ENCODE assay signal across 1 cellular context in the genomic region with DNA sequence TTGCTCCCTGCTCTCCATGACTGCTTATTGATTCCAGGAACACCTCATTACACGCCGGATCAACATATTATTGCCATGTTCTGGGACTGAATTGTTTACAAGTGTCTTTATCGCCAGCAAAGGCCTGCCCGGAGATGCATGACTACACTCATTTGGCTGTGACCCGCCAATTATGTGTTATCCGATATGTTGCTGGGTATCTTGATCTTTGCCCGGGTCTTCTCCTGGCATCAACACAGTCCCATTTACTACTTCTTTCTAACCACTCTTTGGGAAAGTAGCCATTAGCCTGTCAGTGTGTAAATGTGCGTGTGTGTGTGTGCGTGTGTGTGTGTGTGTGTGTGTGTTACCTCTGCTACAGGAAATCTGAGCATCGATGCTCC.
TF ChIP-seq lines count a peak whose summit lies in the region.

No MANE protein-coding gene starts in this region.

TF ChIP-seq in HEK293, 187 proteins besides CTCF, POLR2A, EP300 and RAD21 (continued from another document and continues in another):
- TF ChIP-seq, protein P1, sequence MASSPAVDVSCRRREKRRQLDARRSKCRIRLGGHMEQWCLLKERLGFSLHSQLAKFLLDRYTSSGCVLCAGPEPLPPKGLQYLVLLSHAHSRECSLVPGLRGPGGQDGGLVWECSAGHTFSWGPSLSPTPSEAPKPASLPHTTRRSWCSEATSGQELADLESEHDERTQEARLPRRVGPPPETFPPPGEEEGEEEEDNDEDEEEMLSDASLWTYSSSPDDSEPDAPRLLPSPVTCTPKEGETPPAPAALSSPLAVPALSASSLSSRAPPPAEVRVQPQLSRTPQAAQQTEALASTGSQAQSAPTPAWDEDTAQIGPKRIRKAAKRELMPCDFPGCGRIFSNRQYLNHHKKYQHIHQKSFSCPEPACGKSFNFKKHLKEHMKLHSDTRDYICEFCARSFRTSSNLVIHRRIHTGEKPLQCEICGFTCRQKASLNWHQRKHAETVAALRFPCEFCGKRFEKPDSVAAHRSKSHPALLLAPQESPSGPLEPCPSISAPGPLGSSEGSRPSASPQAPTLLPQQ (tag by site-specific recombination; IDR thresholded peaks at IDR 0.05) = no peak; the same call in 1 of the 2 replicates
- no peak for TF ChIP-seq ZNF169 (tag by site-specific recombination; IDR thresholded peaks at IDR 0.05)
- TF ChIP-seq ZNF777 (tag by site-specific recombination; IDR thresholded peaks at IDR 0.05; ENCODE audit: borderline replicate concordance) = no peak
- TF ChIP-seq, protein P2, sequence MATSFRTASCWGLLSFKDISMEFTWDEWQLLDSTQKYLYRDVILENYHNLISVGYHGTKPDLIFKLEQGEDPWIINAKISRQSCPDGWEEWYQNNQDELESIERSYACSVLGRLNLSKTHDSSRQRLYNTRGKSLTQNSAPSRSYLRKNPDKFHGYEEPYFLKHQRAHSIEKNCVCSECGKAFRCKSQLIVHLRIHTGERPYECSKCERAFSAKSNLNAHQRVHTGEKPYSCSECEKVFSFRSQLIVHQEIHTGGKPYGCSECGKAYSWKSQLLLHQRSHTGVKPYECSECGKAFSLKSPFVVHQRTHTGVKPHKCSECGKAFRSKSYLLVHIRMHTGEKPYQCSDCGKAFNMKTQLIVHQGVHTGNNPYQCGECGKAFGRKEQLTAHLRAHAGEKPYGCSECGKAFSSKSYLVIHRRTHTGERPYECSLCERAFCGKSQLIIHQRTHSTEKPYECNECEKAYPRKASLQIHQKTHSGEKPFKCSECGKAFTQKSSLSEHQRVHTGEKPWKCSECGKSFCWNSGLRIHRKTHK (tag by site-specific recombination; IDR thresholded peaks at IDR 0.05) = no peak
- TF ChIP-seq FEZF1 (tag by site-specific recombination; IDR thresholded peaks at IDR 0.05) = peak; percentile 54; the same call in 1 of the 2 replicates
- TF ChIP-seq ZNF837 (tag by site-specific recombination; IDR thresholded peaks at IDR 0.05) = no peak
- TF ChIP-seq MZF1 (tag by site-specific recombination; IDR thresholded peaks at IDR 0.05; ENCODE audit: borderline replicate concordance) = no peak
- TF ChIP-seq, protein P3, sequence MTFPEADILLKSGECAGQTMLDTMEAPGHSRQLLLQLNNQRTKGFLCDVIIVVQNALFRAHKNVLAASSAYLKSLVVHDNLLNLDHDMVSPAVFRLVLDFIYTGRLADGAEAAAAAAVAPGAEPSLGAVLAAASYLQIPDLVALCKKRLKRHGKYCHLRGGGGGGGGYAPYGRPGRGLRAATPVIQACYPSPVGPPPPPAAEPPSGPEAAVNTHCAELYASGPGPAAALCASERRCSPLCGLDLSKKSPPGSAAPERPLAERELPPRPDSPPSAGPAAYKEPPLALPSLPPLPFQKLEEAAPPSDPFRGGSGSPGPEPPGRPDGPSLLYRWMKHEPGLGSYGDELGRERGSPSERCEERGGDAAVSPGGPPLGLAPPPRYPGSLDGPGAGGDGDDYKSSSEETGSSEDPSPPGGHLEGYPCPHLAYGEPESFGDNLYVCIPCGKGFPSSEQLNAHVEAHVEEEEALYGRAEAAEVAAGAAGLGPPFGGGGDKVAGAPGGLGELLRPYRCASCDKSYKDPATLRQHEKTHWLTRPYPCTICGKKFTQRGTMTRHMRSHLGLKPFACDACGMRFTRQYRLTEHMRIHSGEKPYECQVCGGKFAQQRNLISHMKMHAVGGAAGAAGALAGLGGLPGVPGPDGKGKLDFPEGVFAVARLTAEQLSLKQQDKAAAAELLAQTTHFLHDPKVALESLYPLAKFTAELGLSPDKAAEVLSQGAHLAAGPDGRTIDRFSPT (tag by site-specific recombination; IDR thresholded peaks at IDR 0.05) = peak; percentile 28; the same call in 1 of the 2 replicates
- TF ChIP-seq, protein P4, sequence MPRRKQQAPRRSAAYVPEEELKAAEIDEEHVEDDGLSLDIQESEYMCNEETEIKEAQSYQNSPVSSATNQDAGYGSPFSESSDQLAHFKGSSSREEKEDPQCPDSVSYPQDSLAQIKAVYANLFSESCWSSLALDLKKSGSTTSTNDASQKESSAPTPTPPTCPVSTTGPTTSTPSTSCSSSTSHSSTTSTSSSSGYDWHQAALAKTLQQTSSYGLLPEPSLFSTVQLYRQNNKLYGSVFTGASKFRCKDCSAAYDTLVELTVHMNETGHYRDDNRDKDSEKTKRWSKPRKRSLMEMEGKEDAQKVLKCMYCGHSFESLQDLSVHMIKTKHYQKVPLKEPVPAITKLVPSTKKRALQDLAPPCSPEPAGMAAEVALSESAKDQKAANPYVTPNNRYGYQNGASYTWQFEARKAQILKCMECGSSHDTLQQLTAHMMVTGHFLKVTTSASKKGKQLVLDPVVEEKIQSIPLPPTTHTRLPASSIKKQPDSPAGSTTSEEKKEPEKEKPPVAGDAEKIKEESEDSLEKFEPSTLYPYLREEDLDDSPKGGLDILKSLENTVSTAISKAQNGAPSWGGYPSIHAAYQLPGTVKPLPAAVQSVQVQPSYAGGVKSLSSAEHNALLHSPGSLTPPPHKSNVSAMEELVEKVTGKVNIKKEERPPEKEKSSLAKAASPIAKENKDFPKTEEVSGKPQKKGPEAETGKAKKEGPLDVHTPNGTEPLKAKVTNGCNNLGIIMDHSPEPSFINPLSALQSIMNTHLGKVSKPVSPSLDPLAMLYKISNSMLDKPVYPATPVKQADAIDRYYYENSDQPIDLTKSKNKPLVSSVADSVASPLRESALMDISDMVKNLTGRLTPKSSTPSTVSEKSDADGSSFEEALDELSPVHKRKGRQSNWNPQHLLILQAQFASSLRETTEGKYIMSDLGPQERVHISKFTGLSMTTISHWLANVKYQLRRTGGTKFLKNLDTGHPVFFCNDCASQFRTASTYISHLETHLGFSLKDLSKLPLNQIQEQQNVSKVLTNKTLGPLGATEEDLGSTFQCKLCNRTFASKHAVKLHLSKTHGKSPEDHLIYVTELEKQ (tag by site-specific recombination; IDR thresholded peaks at IDR 0.05; ENCODE audit: borderline replicate concordance) = no peak
- TF ChIP-seq, protein P5, sequence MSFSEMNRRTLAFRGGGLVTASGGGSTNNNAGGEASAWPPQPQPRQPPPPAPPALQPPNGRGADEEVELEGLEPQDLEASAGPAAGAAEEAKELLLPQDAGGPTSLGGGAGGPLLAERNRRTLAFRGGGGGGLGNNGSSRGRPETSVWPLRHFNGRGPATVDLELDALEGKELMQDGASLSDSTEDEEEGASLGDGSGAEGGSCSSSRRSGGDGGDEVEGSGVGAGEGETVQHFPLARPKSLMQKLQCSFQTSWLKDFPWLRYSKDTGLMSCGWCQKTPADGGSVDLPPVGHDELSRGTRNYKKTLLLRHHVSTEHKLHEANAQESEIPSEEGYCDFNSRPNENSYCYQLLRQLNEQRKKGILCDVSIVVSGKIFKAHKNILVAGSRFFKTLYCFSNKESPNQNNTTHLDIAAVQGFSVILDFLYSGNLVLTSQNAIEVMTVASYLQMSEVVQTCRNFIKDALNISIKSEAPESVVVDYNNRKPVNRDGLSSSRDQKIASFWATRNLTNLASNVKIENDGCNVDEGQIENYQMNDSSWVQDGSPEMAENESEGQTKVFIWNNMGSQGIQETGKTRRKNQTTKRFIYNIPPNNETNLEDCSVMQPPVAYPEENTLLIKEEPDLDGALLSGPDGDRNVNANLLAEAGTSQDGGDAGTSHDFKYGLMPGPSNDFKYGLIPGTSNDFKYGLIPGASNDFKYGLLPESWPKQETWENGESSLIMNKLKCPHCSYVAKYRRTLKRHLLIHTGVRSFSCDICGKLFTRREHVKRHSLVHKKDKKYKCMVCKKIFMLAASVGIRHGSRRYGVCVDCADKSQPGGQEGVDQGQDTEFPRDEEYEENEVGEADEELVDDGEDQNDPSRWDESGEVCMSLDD (tag by site-specific recombination; IDR thresholded peaks at IDR 0.05) = no peak
- TF ChIP-seq BCL11B (tag by site-specific recombination; IDR thresholded peaks at IDR 0.05; ENCODE audit: low read depth) = no peak
- no peak for TF ChIP-seq ZNF223 (tag by site-specific recombination; IDR thresholded peaks at IDR 0.05)
- no peak for TF ChIP-seq ZNF785 (tag by site-specific recombination; IDR thresholded peaks at IDR 0.05)
- no peak for TF ChIP-seq ZNF239 (tag by site-specific recombination; IDR thresholded peaks at IDR 0.05)
- no peak for TF ChIP-seq ZNF302 (tag by site-specific recombination; IDR thresholded peaks at IDR 0.05; ENCODE audit: low read depth)
- TF ChIP-seq, protein P6, sequence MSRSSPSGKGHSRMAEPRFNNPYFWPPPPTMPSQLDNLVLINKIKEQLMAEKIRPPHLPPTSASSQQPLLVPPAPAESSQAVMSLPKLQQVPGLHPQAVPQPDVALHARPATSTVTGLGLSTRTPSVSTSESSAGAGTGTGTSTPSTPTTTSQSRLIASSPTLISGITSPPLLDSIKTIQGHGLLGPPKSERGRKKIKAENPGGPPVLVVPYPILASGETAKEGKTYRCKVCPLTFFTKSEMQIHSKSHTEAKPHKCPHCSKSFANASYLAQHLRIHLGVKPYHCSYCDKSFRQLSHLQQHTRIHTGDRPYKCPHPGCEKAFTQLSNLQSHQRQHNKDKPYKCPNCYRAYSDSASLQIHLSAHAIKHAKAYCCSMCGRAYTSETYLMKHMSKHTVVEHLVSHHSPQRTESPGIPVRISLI (tag by site-specific recombination; IDR thresholded peaks at IDR 0.05) = no peak
- TF ChIP-seq, protein P7, sequence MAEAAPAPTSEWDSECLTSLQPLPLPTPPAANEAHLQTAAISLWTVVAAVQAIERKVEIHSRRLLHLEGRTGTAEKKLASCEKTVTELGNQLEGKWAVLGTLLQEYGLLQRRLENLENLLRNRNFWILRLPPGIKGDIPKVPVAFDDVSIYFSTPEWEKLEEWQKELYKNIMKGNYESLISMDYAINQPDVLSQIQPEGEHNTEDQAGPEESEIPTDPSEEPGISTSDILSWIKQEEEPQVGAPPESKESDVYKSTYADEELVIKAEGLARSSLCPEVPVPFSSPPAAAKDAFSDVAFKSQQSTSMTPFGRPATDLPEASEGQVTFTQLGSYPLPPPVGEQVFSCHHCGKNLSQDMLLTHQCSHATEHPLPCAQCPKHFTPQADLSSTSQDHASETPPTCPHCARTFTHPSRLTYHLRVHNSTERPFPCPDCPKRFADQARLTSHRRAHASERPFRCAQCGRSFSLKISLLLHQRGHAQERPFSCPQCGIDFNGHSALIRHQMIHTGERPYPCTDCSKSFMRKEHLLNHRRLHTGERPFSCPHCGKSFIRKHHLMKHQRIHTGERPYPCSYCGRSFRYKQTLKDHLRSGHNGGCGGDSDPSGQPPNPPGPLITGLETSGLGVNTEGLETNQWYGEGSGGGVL (tag by site-specific recombination; IDR thresholded peaks at IDR 0.05) = peak; percentile 70
- peak; percentile 63; the same call in 1 of the 2 replicates for TF ChIP-seq BCL11A (tag by site-specific recombination; IDR thresholded peaks at IDR 0.05; ENCODE audit: low read depth)
- no peak for TF ChIP-seq ZNF624 (tag by site-specific recombination; IDR thresholded peaks at IDR 0.05)
- TF ChIP-seq ZNF184 (tag by site-specific recombination; IDR thresholded peaks at IDR 0.05) = no peak
- TF ChIP-seq ZNF404 (tag by site-specific recombination; IDR thresholded peaks at IDR 0.05) = no peak
- TF ChIP-seq ZNF521 (tag by site-specific recombination; IDR thresholded peaks at IDR 0.05) = no peak
- no peak for TF ChIP-seq ZFP41 (tag by site-specific recombination; IDR thresholded peaks at IDR 0.05; ENCODE audit: borderline replicate concordance)
- TF ChIP-seq SP7 (tag by site-specific recombination; IDR thresholded peaks at IDR 0.05) = peak; percentile 100
- TF ChIP-seq, protein P8, sequence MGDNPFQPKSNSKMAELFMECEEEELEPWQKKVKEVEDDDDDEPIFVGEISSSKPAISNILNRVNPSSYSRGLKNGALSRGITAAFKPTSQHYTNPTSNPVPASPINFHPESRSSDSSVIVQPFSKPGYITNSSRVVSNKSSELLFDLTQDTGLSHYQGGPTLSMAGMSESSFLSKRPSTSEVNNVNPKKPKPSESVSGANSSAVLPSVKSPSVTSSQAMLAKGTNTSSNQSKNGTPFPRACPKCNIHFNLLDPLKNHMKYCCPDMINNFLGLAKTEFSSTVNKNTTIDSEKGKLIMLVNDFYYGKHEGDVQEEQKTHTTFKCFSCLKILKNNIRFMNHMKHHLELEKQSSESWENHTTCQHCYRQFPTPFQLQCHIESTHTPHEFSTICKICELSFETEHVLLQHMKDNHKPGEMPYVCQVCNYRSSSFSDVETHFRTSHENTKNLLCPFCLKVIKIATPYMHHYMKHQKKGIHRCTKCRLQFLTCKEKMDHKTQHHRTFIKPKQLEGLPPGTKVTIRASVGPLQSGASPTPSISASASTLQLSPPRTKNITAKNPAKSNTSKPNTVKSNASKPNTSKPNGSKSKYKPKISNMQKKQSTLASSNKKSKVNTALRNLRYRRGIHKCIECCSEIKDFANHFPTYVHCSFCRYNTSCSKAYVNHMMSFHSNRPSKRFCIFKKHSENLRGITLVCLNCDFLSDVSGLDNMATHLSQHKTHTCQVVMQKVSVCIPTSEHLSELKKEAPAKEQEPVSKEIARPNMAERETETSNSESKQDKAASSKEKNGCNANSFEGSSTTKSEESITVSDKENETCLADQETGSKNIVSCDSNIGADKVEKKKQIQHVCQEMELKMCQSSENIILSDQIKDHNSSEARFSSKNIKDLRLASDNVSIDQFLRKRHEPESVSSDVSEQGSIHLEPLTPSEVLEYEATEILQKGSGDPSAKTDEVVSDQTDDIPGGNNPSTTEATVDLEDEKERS (tag by site-specific recombination; IDR thresholded peaks at IDR 0.05) = no peak
- TF ChIP-seq ZNF549 (tag by site-specific recombination; IDR thresholded peaks at IDR 0.05) = no peak
- TF ChIP-seq, protein P9, sequence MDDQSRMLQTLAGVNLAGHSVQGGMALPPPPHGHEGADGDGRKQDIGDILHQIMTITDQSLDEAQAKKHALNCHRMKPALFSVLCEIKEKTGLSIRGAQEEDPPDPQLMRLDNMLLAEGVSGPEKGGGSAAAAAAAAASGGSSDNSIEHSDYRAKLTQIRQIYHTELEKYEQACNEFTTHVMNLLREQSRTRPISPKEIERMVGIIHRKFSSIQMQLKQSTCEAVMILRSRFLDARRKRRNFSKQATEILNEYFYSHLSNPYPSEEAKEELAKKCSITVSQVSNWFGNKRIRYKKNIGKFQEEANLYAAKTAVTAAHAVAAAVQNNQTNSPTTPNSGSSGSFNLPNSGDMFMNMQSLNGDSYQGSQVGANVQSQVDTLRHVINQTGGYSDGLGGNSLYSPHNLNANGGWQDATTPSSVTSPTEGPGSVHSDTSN (CRISPR knock-in tag; IDR thresholded peaks at IDR 0.05) = no peak
- TF ChIP-seq ZBTB48 (tag by site-specific recombination; IDR thresholded peaks at IDR 0.05) = no peak
- no peak for TF ChIP-seq ZNF121 (tag by site-specific recombination; IDR thresholded peaks at IDR 0.05)
- TF ChIP-seq SCRT1 (tag by site-specific recombination; IDR thresholded peaks at IDR 0.05; ENCODE audit: borderline replicate concordance) = no peak
- no peak for TF ChIP-seq ZNF23 (tag by site-specific recombination; IDR thresholded peaks at IDR 0.05; ENCODE audit: borderline replicate concordance)
- 0 out of 2 replicates have a peak, but pooled peaks have one; percentile 4 for TF ChIP-seq ZNF600 (tag by site-specific recombination; IDR thresholded peaks at IDR 0.05)
- TF ChIP-seq ZNF501 (tag by site-specific recombination; IDR thresholded peaks at IDR 0.05) = no peak; the same call in 1 of the 2 replicates
